In genomic region chr2:226836548-226836885, GRCh38 we compare ENCODE assay signal across 8 cellular contexts. TPM values are rescaled to one million over a fixed set of nuclear protein-coding genes. Genes with fewer than 3 reads are reported as not detected.
A peak's percentile ranks its signal among the peaks of the same experiment; 100 is the strongest.
DNase-seq lines count a peak whose midpoint lies in the region; ATAC-seq, FAIRE-seq and TF ChIP-seq lines count a peak whose summit lies in the region.

No MANE protein-coding gene starts in this region.

- H3K4me1 ChIP-seq in HCT116 (ENCODE audit: control insufficient read depth in 1 of 2, insufficient read depth in 2 of 2, low read length in 2 of 2): peaks cover 17 to 32% of the 10 kb centered on the region in 2 experiments; a peak in 3 of 4 replicates
- peaks cover 18% of the 10 kb centered on the region for H3K4me1 ChIP-seq in SJCRH30
- H3K4me1 ChIP-seq in gastrocnemius medialis: peaks cover 25 to 40% of the 10 kb centered on the region in 2 donors

- H3K36me3 ChIP-seq in GM06990 (ENCODE audit: control insufficient read depth, insufficient read depth, low read length) (no peaks in the 10 kb centered on the region; the same call in 1 of the 2 replicates), HCT116 (ENCODE audit: control insufficient read depth in 1 of 2, insufficient read depth in 2 of 2, low read length in 2 of 2) (peaks cover 0 to 6% of the 10 kb centered on the region in 2 experiments; a peak in 1 of 4 replicates), SJCRH30 (no peaks in the 10 kb centered on the region), gastrocnemius medialis (no peaks in the 10 kb centered on the region)

- no peak overlapping the region for H2AFZ ChIP-seq in HCT116 (ENCODE audit: low read depth, low read length, poor library complexity, severe bottlenecking)

- peak overlapping the region; percentile 88 for H3K9ac ChIP-seq in HCT116 (ENCODE audit: low read length)

- H3K4me2 ChIP-seq in HCT116 (ENCODE audit: low read length): peak overlapping the region; percentile 82

- TF ChIP-seq CTCF in GM06990 (IDR thresholded peaks at IDR 0.05; ENCODE audit: insufficient read depth, low read length, poor library complexity, severe bottlenecking) (no peak), HCT116 (IDR thresholded peaks at IDR 0.05 in 2 of 3, conservative IDR thresholded peaks at IDR 0.05 in 1 of 3; ENCODE audit: borderline replicate concordance in 1 of 3, insufficient read depth in 1 of 3, low read depth in 2 of 3, low read length in 2 of 3) (no peak), fibroblast of mammary gland (conservative IDR thresholded peaks at IDR 0.05; ENCODE audit: control insufficient read depth, insufficient read depth, low read depth, low read length) (no peak), gastrocnemius medialis (IDR thresholded peaks at IDR 0.05 in 4 of 5, conservative IDR thresholded peaks at IDR 0.05 in 1 of 5) (no peak)

- H3K9me3 ChIP-seq in HCT116 (ENCODE audit: control insufficient read depth in 1 of 2, insufficient read depth in 1 of 2, low read depth in 1 of 2, low read length in 2 of 2) (no peaks in the 10 kb centered on the region; a peak in 1 of 4 replicates), SJCRH30 (replicated peaks) (no peaks in the 10 kb centered on the region), gastrocnemius medialis (no peaks in the 10 kb centered on the region)

- no TSS peak for BruUV-seq in HCT116 (replicated peaks; lab: Mats Ljungman, UMichigan)

- intact Hi-C loops in HCT116 (cut with micrococcal nuclease): no loop called here
- intact Hi-C loops in gastrocnemius medialis (cut with DNase I; ENCODE audit: low total_unique reads): loop anchor here (10.0 kb wide), 1 partner anchor 148 kb away; no protein-coding TSS in a partner anchor

- H3K27me3 ChIP-seq in GM06990 (replicated peaks; ENCODE audit: control insufficient read depth, insufficient read depth, low read length): no peaks in the 10 kb centered on the region
- no peaks in the 10 kb centered on the region for H3K27me3 ChIP-seq in HCT116 (ENCODE audit: insufficient read depth, low read length)
- no peaks in the 10 kb centered on the region for H3K27me3 ChIP-seq in SJCRH30
- no peaks in the 10 kb centered on the region for H3K27me3 ChIP-seq in gastrocnemius medialis

- no peak for DNase-seq in GM06990 (ENCODE audit: extremely low read depth, insufficient read length)
- DNase-seq in HCT116 (ENCODE audit: low read depth, low spot score): no peak
- DNase-seq in SJCRH30: no peak
- no peak for DNase-seq in fibroblast of mammary gland (ENCODE audit: low read depth)
- DNase-seq in gastrocnemius medialis: no peak
- no peak for DNase-seq in NCI-H2081 treated with DMSO at 0.1 percent for 48 hours (lab: John Stamatoyannopoulos, UW)
- no peak for DNase-seq in RCC 7860 (ENCODE audit: low spot score)
- DNase-seq in NCI-H226: no peak

- no peaks in the 10 kb centered on the region for H3K9me2 ChIP-seq in HCT116 (ENCODE audit: insufficient read depth)

- RAD21 ChIA-PET in HCT116 (lab: Charles Lee; ENCODE audit: low non-redundant PET in 1 of 2, low total read pairs in 2 of 2, uncharacterized antibody in 2 of 2, unreplicated experiment in 2 of 2): no interaction called here

- ATAC-seq in HCT116 (no peak), gastrocnemius medialis (peak in 1 of 2 donors; percentile 9)

- H3K79me2 ChIP-seq in HCT116 (ENCODE audit: insufficient read depth, low read length): peaks cover 43% of the 10 kb centered on the region

- no peak for TF ChIP-seq POLR2A in HCT116 (IDR thresholded peaks at IDR 0.05; ENCODE audit: borderline replicate concordance, extremely low read depth, insufficient read depth, insufficient read length)
- TF ChIP-seq POLR2A in gastrocnemius medialis (IDR thresholded peaks at IDR 0.05): no peak

- CTCF ChIA-PET in HCT116 (lab: Charles Lee): interaction anchor here (0.5 kb wide), 1 partner anchor 1171 kb away, joined by 5 read pairs; no protein-coding TSS in a partner anchor

- H4K20me1 ChIP-seq in HCT116 (ENCODE audit: insufficient read depth): no peaks in the 10 kb centered on the region

- POLR2A ChIA-PET in HCT116 (lab: Charles Lee): no interaction called here

- in situ Hi-C loops in gastrocnemius medialis (cut with MboI; ENCODE audit: low sequenced_read_pairs in 4 of 4): no loop called here

- H3K4me3 ChIP-seq in GM06990 (replicated peaks; ENCODE audit: low read depth, low read length) (peak overlapping the region; percentile 83), HCT116 (replicated peaks in 1 of 2; ENCODE audit: low read depth in 1 of 2, low read length in 2 of 2) (peak overlapping the region; percentile 50 to 80), SJCRH30 (peak overlapping the region; percentile 57), fibroblast of mammary gland (ENCODE audit: control insufficient read depth, low read depth, low read length) (peak overlapping the region; percentile 75), gastrocnemius medialis (peak overlapping the region; percentile 79 to 94 (median 90))

- peak overlapping the region; percentile 87 for H3K27ac ChIP-seq in HCT116 (ENCODE audit: low read depth, low read length)
- no peak overlapping the region; the same call in 1 of the 2 replicates for H3K27ac ChIP-seq in SJCRH30
- H3K27ac ChIP-seq in gastrocnemius medialis: peak overlapping the region; percentile 96 to 99 (median 97)

- TF ChIP-seq RAD21 in HCT116 (IDR thresholded peaks at IDR 0.05; ENCODE audit: low read depth): no peak

- FAIRE-seq in RCC 7860 (lab: Jason Lieb, UNC): no peak

TF ChIP-seq in HCT116, 20 proteins besides CTCF, POLR2A, EP300 and RAD21 (continues in another document):
- TF ChIP-seq ATF3 (IDR thresholded peaks at IDR 0.05) (no peak), POLR2AphosphoS5 (IDR thresholded peaks at IDR 0.05; ENCODE audit: low read depth, low read length) (no peak), CEBPB (IDR thresholded peaks at IDR 0.05; ENCODE audit: low read depth) (no peak), EZH2phosphoT487 (IDR thresholded peaks at IDR 0.05; ENCODE audit: borderline replicate concordance) (no peak), ELF1 (IDR thresholded peaks at IDR 0.05; ENCODE audit: borderline replicate concordance, low read depth) (no peak), JUND (IDR thresholded peaks at IDR 0.05) (no peak), SRF (IDR thresholded peaks at IDR 0.05; ENCODE audit: low read depth) (no peak), SP1 (IDR thresholded peaks at IDR 0.05; ENCODE audit: low read depth) (no peak), FOSL1 (IDR thresholded peaks at IDR 0.05; ENCODE audit: low read depth) (no peak), SIN3A (IDR thresholded peaks at IDR 0.05; ENCODE audit: low read depth) (no peak), ZFX (IDR thresholded peaks at IDR 0.05) (no peak), EZH2 (IDR thresholded peaks at IDR 0.05) (no peak), TCF7L2 (IDR thresholded peaks at IDR 0.05; ENCODE audit: borderline replicate concordance, extremely low read depth, insufficient read depth, insufficient read length) (no peak), YY1 (IDR thresholded peaks at IDR 0.05; ENCODE audit: extremely low read depth, insufficient replicate concordance, low read depth, low read length) (no peak), EGR1 (IDR thresholded peaks at IDR 0.05; ENCODE audit: low read depth) (no peak), REST (IDR thresholded peaks at IDR 0.05; ENCODE audit: low read depth) (no peak)

RNA-seq across cellular contexts. Expression of gene RHBDD1, which starts 0.7 kb away (rescaled TPM):
- 73.8 TPM for total RNA-seq in HCT116 (2021; ENCODE audit: unreplicated experiment)
- 24.7 and 33.1 TPM in 2 replicates for polyA plus RNA-seq in HCT116 (2012)
- 1.5 and 2.0 TPM in 2 replicates for total RNA-seq in SJCRH30 (2014; rRNA removed; shearing (Covaris generic))
- total RNA-seq in gastrocnemius medialis: 10 to 100 TPM in 1 of 4 donors, 1 to 10 TPM in 3; 6.2 to 14.2 (median 8.7) TPM

RNA-seq across cellular contexts. Expression of gene IRS1, which starts 36.9 kb away (rescaled TPM):
- total RNA-seq in HCT116 (2021; ENCODE audit: unreplicated experiment) (88.8 TPM), gastrocnemius medialis (10 to 100 TPM in 1 of 4 donors, 1 to 10 TPM in 3; 2.2 to 71.1 (median 6.3) TPM)
- 39.4 and 44.1 TPM in 2 replicates for polyA plus RNA-seq in HCT116 (2012)
- total RNA-seq in SJCRH30 (2014; rRNA removed; shearing (Covaris generic)): 17.6 and 20.9 TPM in 2 replicates
